Comparison of ENCODE assay signal across 1 cellular context in the genomic region with DNA sequence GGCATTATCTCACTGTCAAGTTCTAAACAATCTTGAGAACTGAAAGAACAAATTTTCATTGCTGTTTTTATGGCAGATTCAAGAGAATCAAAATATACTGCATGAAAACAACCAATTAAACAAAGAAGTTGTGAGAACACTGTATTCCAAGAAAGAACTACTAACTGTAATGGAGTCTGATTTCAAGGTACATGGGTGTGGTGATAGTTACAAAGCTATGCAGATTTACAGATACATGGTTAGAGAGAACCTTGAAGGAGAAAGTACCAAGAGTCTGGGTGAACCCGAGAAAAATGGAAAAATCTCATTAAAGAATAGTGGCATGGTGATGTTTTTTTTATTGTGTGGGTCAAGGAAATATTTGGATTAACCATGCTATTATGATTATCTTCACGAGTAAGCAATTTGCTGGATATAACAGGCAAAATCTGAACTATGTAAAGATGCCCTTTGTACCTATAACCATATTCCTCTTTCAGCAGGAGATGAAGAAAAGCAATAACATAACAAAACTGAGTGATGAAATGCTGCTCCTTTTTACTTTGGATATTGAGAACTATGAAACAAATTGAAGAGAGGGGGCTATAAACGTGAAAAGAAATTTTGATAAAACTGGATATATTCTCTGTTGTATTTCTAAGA.
TF ChIP-seq lines count a peak whose summit lies in the region.

No MANE protein-coding gene starts in this region.

TF ChIP-seq in A549, 52 proteins besides CTCF, POLR2A, EP300 and RAD21 (continued from another document):
- TF ChIP-seq E2F6 (IDR thresholded peaks at IDR 0.05; ENCODE audit: borderline replicate concordance, low read depth) (no peak), CBX8 (IDR thresholded peaks at IDR 0.05) (no peak), KDM5A (IDR thresholded peaks at IDR 0.05) (no peak), EHMT2 (IDR thresholded peaks at IDR 0.05; ENCODE audit: low read depth) (no peak), HDAC2 (IDR thresholded peaks at IDR 0.05) (no peak), JUNB (IDR thresholded peaks at IDR 0.05) (no peak)
